ENCODE assay signal across 23 cellular contexts in the genomic region with DNA sequence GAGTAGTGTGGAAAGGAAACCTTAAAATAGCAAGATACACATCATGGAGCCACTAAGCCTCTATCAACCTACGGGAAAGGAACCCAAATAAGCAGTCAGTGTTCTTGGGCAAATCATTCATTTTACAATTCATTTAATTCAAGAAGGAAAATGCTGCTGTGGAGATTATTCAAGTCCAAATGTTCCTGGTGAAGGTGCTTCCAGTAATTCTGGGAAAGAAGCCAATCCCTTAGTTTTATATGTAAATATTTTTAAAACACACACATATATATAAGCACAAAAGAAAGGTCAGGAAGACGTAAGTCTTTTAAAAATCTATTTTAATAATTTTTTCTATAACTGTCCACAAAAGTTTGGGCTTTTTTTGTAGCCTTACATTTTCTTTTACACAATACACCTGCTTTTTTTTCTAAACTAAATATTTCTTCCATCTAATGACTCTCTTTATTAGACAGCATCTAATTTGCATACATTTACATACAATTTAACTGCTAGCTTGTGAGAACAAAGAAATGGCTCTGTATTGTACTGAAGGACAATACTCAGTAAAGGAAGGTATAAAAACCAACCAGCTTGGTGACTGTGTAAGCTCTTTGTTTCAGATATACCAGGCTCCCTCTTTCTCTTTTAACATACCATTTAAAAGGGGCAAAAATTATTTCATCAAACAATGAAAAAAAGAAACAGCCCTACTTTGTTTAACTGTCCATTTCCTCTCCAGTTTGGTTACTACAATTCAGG.
A peak's percentile ranks its signal among the peaks of the same experiment; 100 is the strongest.
DNase-seq lines count a peak whose midpoint lies in the region; ATAC-seq, FAIRE-seq and TF ChIP-seq lines count a peak whose summit lies in the region.
"Had no signal": no experiment of that assay in that cellular context is flagged by ENCODE, and none has a peak within 500 bp of the region (broad histone marks: within the 10 kb centered on the region; RNA-seq: fewer than 3 reads in every experiment).

No MANE protein-coding gene starts in this region.

- H3K27ac ChIP-seq in HCT116 (ENCODE audit: low read depth, low read length) (peak overlapping the region; percentile 96), pancreas (peak overlapping the region in 2 of 4 donors; percentile 12 to 25)
- H3K27ac ChIP-seq: right atrium auricular region had no signal

- DNase-seq in HCT116 (ENCODE audit: low read depth, low spot score) (no peak), NCI-H146 (lab: John Stamatoyannopoulos, UW) (peak; percentile 16), frontal cortex (ENCODE audit: low spot score in 2 of 2) (no peak), pancreas (no peak), HTR-8/SVneo (ENCODE audit: insufficient read length, low spot score) (no peak)
- no peak for DNase-seq in activated CD4-positive, alpha-beta memory T cell treated with anti-CD3 and anti-CD28 coated beads, Interleukin-2, amount 10 ng/mL, durations not matched to agents 7 days and 5 days
- DNase-seq: activated B cell treated with CpG ODN at 0.5 μM for 24 hours; activated CD4-positive, alpha-beta memory T cell treated with anti-CD3 and anti-CD28 coated beads for 36 hours; activated effector memory CD4-positive, alpha-beta T cell treated with anti-CD3 and anti-CD28 coated beads, Interleukin-2, amount 50 U/mL, for 16 hours; body of pancreas; CD8-positive, alpha-beta memory T cell; effector memory CD4-positive, alpha-beta T cell; KG1; left cardiac atrium; naive B cell; NCI-H2107; NCI-H524; stimulated activated CD4-positive, alpha-beta T cell treated with anti-CD3 and anti-CD28 coated beads, Interleukin-4, amount 100 ng/mL, for 24 hours; stimulated activated naive CD8-positive, alpha-beta T cell treated with anti-CD3 and anti-CD28 coated beads, Interleukin-15, Interleukin-2, amounts not matched to agents 100 U/mL and 50 U/mL, for 24 hours; transverse colon had no signal

- H3K36me3 Mint-ChIP-seq in activated CD4-positive, alpha-beta memory T cell treated with anti-CD3 and anti-CD28 coated beads, Interleukin-2, amount 10 ng/mL, durations not matched to agents 7 days and 5 days (ENCODE audit: low read depth) = no peaks in the 10 kb centered on the region

- TF ChIP-seq CTCF in HCT116 (IDR thresholded peaks at IDR 0.05 in 2 of 3, conservative IDR thresholded peaks at IDR 0.05 in 1 of 3; ENCODE audit: borderline replicate concordance in 1 of 3, insufficient read depth in 1 of 3, low read depth in 2 of 3, low read length in 2 of 3) (no peak), pancreas (IDR thresholded peaks at IDR 0.05) (no peak)

- WGBS in pancreas, 2 donors = 43 to 44% methylated on average over 2 of the region's 2 CpGs

- ATAC-seq in HCT116 = no peak
- no peak for ATAC-seq in pancreas
- ATAC-seq in HG03175 (IDR thresholded peaks at IDR 0.05; ENCODE audit: unreplicated experiment) = no peak
- ATAC-seq: body of pancreas; left cardiac atrium; stimulated activated naive CD8-positive, alpha-beta T cell treated with anti-CD3 and anti-CD28 coated beads, Interleukin-15, Interleukin-2, amounts not matched to agents 100 U/mL and 50 U/mL, for 24 hours had no signal

- H3K27me3 Mint-ChIP-seq in activated CD4-positive, alpha-beta memory T cell treated with anti-CD3 and anti-CD28 coated beads, Interleukin-2, amount 10 ng/mL, durations not matched to agents 7 days and 5 days = no peaks in the 10 kb centered on the region
- H3K27me3 Mint-ChIP-seq: activated B cell treated with CpG ODN at 0.5 μM for 24 hours; activated CD4-positive, alpha-beta memory T cell treated with anti-CD3 and anti-CD28 coated beads for 36 hours; CD8-positive, alpha-beta memory T cell; memory B cell; naive B cell had no signal

- no peak for TF ChIP-seq POLR2A in HCT116 (IDR thresholded peaks at IDR 0.05; ENCODE audit: borderline replicate concordance, extremely low read depth, insufficient read depth, insufficient read length)

- CTCF ChIA-PET in HCT116 (lab: Charles Lee) = no interaction called here
- CTCF ChIA-PET in activated CD4-positive, alpha-beta memory T cell treated with anti-CD3 and anti-CD28 coated beads, Interleukin-2, amount 10 ng/mL, durations not matched to agents 7 days and 5 days (lab: Charles Lee) = no interaction called here

- no peaks in the 10 kb centered on the region for H3K36me3 ChIP-seq in HCT116 (ENCODE audit: control insufficient read depth in 1 of 2, insufficient read depth in 2 of 2, low read length in 2 of 2)
- no peaks in the 10 kb centered on the region for H3K36me3 ChIP-seq in pancreas
- H3K36me3 ChIP-seq: right atrium auricular region, transverse colon had no signal

- POLR2A ChIA-PET in HCT116 (lab: Charles Lee) = interaction anchor here (0.7 to 1.2 kb wide), 2 partner anchors 10 to 402 kb away, joined by 3 read pairs; no protein-coding TSS in a partner anchor
- POLR2A ChIA-PET in activated CD4-positive, alpha-beta memory T cell treated with anti-CD3 and anti-CD28 coated beads, Interleukin-2, amount 10 ng/mL, durations not matched to agents 7 days and 5 days (lab: Charles Lee) = no interaction called here

- no peaks in the 10 kb centered on the region for H3K9me2 ChIP-seq in HCT116 (ENCODE audit: insufficient read depth)

- H3K4me2 ChIP-seq in HCT116 (ENCODE audit: low read length) = peak overlapping the region; percentile 75

- peak overlapping the region in 1 of 2 experiments; percentile 46; a peak in 1 of 4 replicates for H3K4me3 ChIP-seq in HCT116 (replicated peaks in 1 of 2; ENCODE audit: low read depth in 1 of 2, low read length in 2 of 2)
- H3K4me3 ChIP-seq in pancreas = no peak overlapping the region
- H3K4me3 ChIP-seq: body of pancreas, right atrium auricular region, transverse colon had no signal

- H3K27ac Mint-ChIP-seq in activated CD4-positive, alpha-beta memory T cell treated with anti-CD3 and anti-CD28 coated beads, Interleukin-2, amount 10 ng/mL, durations not matched to agents 7 days and 5 days = no peak overlapping the region
- H3K27ac Mint-ChIP-seq: activated B cell treated with CpG ODN at 0.5 μM for 24 hours; activated CD4-positive, alpha-beta memory T cell treated with anti-CD3 and anti-CD28 coated beads for 36 hours; CD8-positive, alpha-beta memory T cell; memory B cell; naive B cell had no signal

- peak overlapping the region; percentile 48; the same call in 1 of the 2 replicates for H3K9ac ChIP-seq in HCT116 (ENCODE audit: low read length)

- no peaks in the 10 kb centered on the region for H3K9me3 Mint-ChIP-seq in activated CD4-positive, alpha-beta memory T cell treated with anti-CD3 and anti-CD28 coated beads, Interleukin-2, amount 10 ng/mL, durations not matched to agents 7 days and 5 days
- H3K9me3 Mint-ChIP-seq: activated B cell treated with CpG ODN at 0.5 μM for 24 hours; activated CD4-positive, alpha-beta memory T cell treated with anti-CD3 and anti-CD28 coated beads for 36 hours; CD8-positive, alpha-beta memory T cell; memory B cell; naive B cell had no signal

- H3K4me1 Mint-ChIP-seq in activated CD4-positive, alpha-beta memory T cell treated with anti-CD3 and anti-CD28 coated beads, Interleukin-2, amount 10 ng/mL, durations not matched to agents 7 days and 5 days = peaks cover 16% of the 10 kb centered on the region

- no peak for TF ChIP-seq RAD21 in HCT116 (IDR thresholded peaks at IDR 0.05; ENCODE audit: low read depth)

- intact Hi-C loops in HCT116 (cut with micrococcal nuclease) (no loop called here), pancreas (cut with DNase I) (no loop called here)

- H3K9me3 ChIP-seq in HCT116 (ENCODE audit: control insufficient read depth in 1 of 2, insufficient read depth in 1 of 2, low read depth in 1 of 2, low read length in 2 of 2) = no peaks in the 10 kb centered on the region
- no peaks in the 10 kb centered on the region for H3K9me3 ChIP-seq in pancreas
- H3K9me3 ChIP-seq: body of pancreas, right atrium auricular region, transverse colon had no signal

- H3K4me1 ChIP-seq in HCT116 (ENCODE audit: control insufficient read depth in 1 of 2, insufficient read depth in 2 of 2, low read length in 2 of 2) (peaks cover 41 to 61% of the 10 kb centered on the region in 2 experiments), pancreas (peaks cover 29 to 65% (median 59%) of the 10 kb centered on the region in 3 donors)

- FAIRE-seq in frontal cortex (lab: Jason Lieb, UNC) (peak; percentile 77), pancreas (lab: Jason Lieb, UNC) (peak; percentile 34), HTR-8/SVneo (lab: Jason Lieb, UNC) (no peak)

- no peaks in the 10 kb centered on the region for H4K20me1 ChIP-seq in HCT116 (ENCODE audit: insufficient read depth)

- BruUV-seq in HCT116 (replicated peaks; lab: Mats Ljungman, UMichigan) = no TSS peak

- H3K4me3 Mint-ChIP-seq in activated CD4-positive, alpha-beta memory T cell treated with anti-CD3 and anti-CD28 coated beads, Interleukin-2, amount 10 ng/mL, durations not matched to agents 7 days and 5 days = no peak overlapping the region
- H3K4me3 Mint-ChIP-seq: activated B cell treated with CpG ODN at 0.5 μM for 24 hours; activated CD4-positive, alpha-beta memory T cell treated with anti-CD3 and anti-CD28 coated beads for 36 hours; CD8-positive, alpha-beta memory T cell; memory B cell; naive B cell had no signal

- no peaks in the 10 kb centered on the region for H3K27me3 ChIP-seq in HCT116 (ENCODE audit: insufficient read depth, low read length)
- no peaks in the 10 kb centered on the region for H3K27me3 ChIP-seq in pancreas
- H3K27me3 ChIP-seq: body of pancreas, right atrium auricular region, transverse colon had no signal

- no peaks in the 10 kb centered on the region for H3K79me2 ChIP-seq in HCT116 (ENCODE audit: insufficient read depth, low read length)

- no peak overlapping the region for H2AFZ ChIP-seq in HCT116 (ENCODE audit: low read depth, low read length, poor library complexity, severe bottlenecking)

- RAD21 ChIA-PET in HCT116 (lab: Charles Lee; ENCODE audit: low non-redundant PET in 1 of 2, low total read pairs in 2 of 2, uncharacterized antibody in 2 of 2, unreplicated experiment in 2 of 2) = interaction anchor here in 1 of 2 experiments (0.7 kb wide), 1 partner anchor 342 kb away, joined by 5 read pairs; no protein-coding TSS in a partner anchor

TF ChIP-seq in HCT116, 20 proteins besides CTCF, POLR2A, EP300 and RAD21 (continues in another document):
- TF ChIP-seq SP1 (IDR thresholded peaks at IDR 0.05; ENCODE audit: low read depth) (no peak), SRF (IDR thresholded peaks at IDR 0.05; ENCODE audit: low read depth) (no peak)
